22 cellular contexts compared by ENCODE assay signal in the genomic region with DNA sequence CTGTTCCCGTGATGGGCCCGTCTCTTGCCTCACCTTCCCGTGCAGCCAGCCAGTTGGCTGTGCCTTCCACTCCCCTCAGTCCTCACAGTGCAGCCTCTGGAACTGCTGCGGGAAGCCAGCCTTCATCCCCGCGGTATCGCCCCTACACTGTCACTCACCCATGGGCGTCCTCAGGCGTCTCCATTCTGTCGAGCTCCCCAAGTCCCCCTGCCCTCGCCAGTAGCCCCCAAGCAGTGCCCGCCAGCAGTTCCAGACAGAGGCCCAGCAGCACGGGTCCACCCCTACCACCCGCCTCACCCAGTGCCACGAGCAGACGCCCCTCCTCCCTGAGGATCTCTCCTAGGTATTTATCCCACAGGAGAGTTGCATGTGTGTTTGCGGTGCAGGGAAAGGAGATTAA.
DNase-seq lines count a peak whose midpoint lies in the region; ATAC-seq and TF ChIP-seq lines count a peak whose summit lies in the region.
"Had no signal": no experiment of that assay in that cellular context is flagged by ENCODE, and none has a peak within 500 bp of the region (broad histone marks: within the 10 kb centered on the region; RNA-seq: fewer than 3 reads in every experiment).

No MANE protein-coding gene starts in this region.

- H3K9me3 ChIP-seq in HUES6 (ENCODE audit: control insufficient read depth, insufficient read depth, low read depth, low read length) (no peaks in the 10 kb centered on the region), endodermal cell (ENCODE audit: control insufficient read depth, low read length) (no peaks in the 10 kb centered on the region), mesenchymal stem cell (ENCODE audit: control insufficient read depth, low read length) (no peaks in the 10 kb centered on the region)
- H3K9me3 ChIP-seq: BLaER1 treated with 17β-estradiol and CSF1 and Interleukin-3, amounts not matched to agents 10 nM and 100 nM; esophagus muscularis mucosa; SK-N-SH had no signal

- no peak overlapping the region for H3K9ac ChIP-seq in HUES6 (ENCODE audit: low read length)
- H3K9ac ChIP-seq in endodermal cell (ENCODE audit: extremely low read depth, low read length, poor library complexity, severe bottlenecking), result no peak overlapping the region
- no peak overlapping the region for H3K9ac ChIP-seq in mesenchymal stem cell (ENCODE audit: low read length)
- H3K9ac ChIP-seq: BLaER1 treated with 17β-estradiol and CSF1 and Interleukin-3, amounts not matched to agents 10 nM and 100 nM; SK-N-SH had no signal

- DNase-seq in endodermal cell (no peak), mesenchymal stem cell (no peak), activated T-cell treated with anti-CD3 and anti-CD28 coated beads for 4 hours (no peak), OCI-M2 (lab: John Stamatoyannopoulos, UW; ENCODE audit: unreplicated experiment) (no peak)
- DNase-seq in stimulated activated effector memory CD8-positive, alpha-beta T cell treated with anti-CD3 and anti-CD28 coated beads, Interleukin-12 subunit alpha, Interleukin-12 subunit beta, amount 100 ng/mL, for 72 hours (ENCODE audit: low spot score in 2 of 2), result no peak
- DNase-seq in stimulated activated CD4-positive, alpha-beta T cell treated with anti-CD3 and anti-CD28 coated beads, Interleukin-4, amount 100 ng/mL, for 1 hour, result no peak
- DNase-seq: activated CD4-positive, alpha-beta T cell treated with anti-CD3 and anti-CD28 coated beads, Interleukin-2, amount 10 ng/mL, durations not matched to agents 24 days and 14 days; activated CD8-positive, alpha-beta memory T cell treated with anti-CD3 and anti-CD28 coated beads, Interleukin-2, amount 10 ng/mL, durations not matched to agents 7 days and 5 days; activated naive CD4-positive, alpha-beta T cell treated with anti-CD3 and anti-CD28 coated beads, Interleukin-2, amount 50 U/mL, for 16 hours; NCI-H1417; NCI-H510A; NK-92 treated with Interleukin-12 subunit alpha and Interleukin-12 subunit beta, amount 100 ng/mL, for 24 hours; SK-N-SH; stimulated activated CD4-positive, alpha-beta T cell treated with anti-CD3 and anti-CD28 coated beads, Interleukin-2, amount 100 ng/mL, for 48 hours; stimulated activated naive CD8-positive, alpha-beta T cell treated with anti-CD3 and anti-CD28 coated beads, Interleukin-15, Interleukin-2, amounts not matched to agents 100 U/mL and 50 U/mL, for 24 hours; T-helper 2 cell had no signal

- H3K27me3 Mint-ChIP-seq in endodermal cell (ENCODE audit: insufficient read depth), result no peaks in the 10 kb centered on the region
- H3K27me3 Mint-ChIP-seq: activated CD4-positive, alpha-beta T cell treated with anti-CD3 and anti-CD28 coated beads, Interleukin-2, amount 10 ng/mL, durations not matched to agents 24 days and 14 days; activated CD8-positive, alpha-beta memory T cell treated with anti-CD3 and anti-CD28 coated beads, Interleukin-2, amount 10 ng/mL, durations not matched to agents 7 days and 5 days; central memory CD8-positive, alpha-beta T cell had no signal

- H3K36me3 ChIP-seq in HUES6 (ENCODE audit: control insufficient read depth, insufficient read depth, low read length) (peaks cover 65% of the 10 kb centered on the region), endodermal cell (ENCODE audit: control insufficient read depth, insufficient read depth, low read length) (peaks cover 62% of the 10 kb centered on the region), mesenchymal stem cell (ENCODE audit: control insufficient read depth in 1 of 2, insufficient read depth in 2 of 2, low read depth in 1 of 2, low read length in 2 of 2) (peaks cover 21 to 63% of the 10 kb centered on the region in 2 experiments)

- peaks cover 23% of the 10 kb centered on the region for H3K79me1 ChIP-seq in mesenchymal stem cell (replicated peaks; ENCODE audit: low read length, poor library complexity, severe bottlenecking)

- H3K14ac ChIP-seq in mesenchymal stem cell (ENCODE audit: low read length in 2 of 2), result no peak overlapping the region

- H3K4me1 ChIP-seq in HUES6 (ENCODE audit: control insufficient read depth, insufficient read depth, low read length) (no peaks in the 10 kb centered on the region), endodermal cell (ENCODE audit: control insufficient read depth, insufficient read depth, low read length) (no peaks in the 10 kb centered on the region), mesenchymal stem cell (ENCODE audit: control insufficient read depth, insufficient read depth, low read depth, low read length) (peaks cover 6% of the 10 kb centered on the region)

- ATAC-seq in stimulated activated effector memory CD8-positive, alpha-beta T cell treated with anti-CD3 and anti-CD28 coated beads, Interleukin-12 subunit alpha, Interleukin-12 subunit beta, amount 100 ng/mL, for 72 hours, result no peak
- ATAC-seq in HG02642 (IDR thresholded peaks at IDR 0.05; ENCODE audit: poor library complexity, unreplicated experiment), result no peak
- ATAC-seq: activated CD8-positive, alpha-beta memory T cell treated with anti-CD3 and anti-CD28 coated beads, Interleukin-2, amount 10 ng/mL, durations not matched to agents 7 days and 5 days; stimulated activated naive CD8-positive, alpha-beta T cell treated with anti-CD3 and anti-CD28 coated beads, Interleukin-15, Interleukin-2, amounts not matched to agents 100 U/mL and 50 U/mL, for 24 hours had no signal

- H3K18ac ChIP-seq in mesenchymal stem cell (ENCODE audit: low read depth in 1 of 2, low read length in 2 of 2), result no peak overlapping the region

- H2AK5ac ChIP-seq in mesenchymal stem cell (ENCODE audit: low read length, severe bottlenecking), result no peak overlapping the region

- H3K4me3 ChIP-seq in HUES6 (ENCODE audit: low read depth, low read length) (no peak overlapping the region), endodermal cell (ENCODE audit: low read length) (no peak overlapping the region), mesenchymal stem cell (ENCODE audit: insufficient read depth in 1 of 2, low read depth in 1 of 2, low read length in 2 of 2) (no peak overlapping the region)
- H3K4me3 ChIP-seq: BLaER1 treated with 17β-estradiol and CSF1 and Interleukin-3, amounts not matched to agents 10 nM and 100 nM; esophagus muscularis mucosa had no signal

- H3K27ac Mint-ChIP-seq in endodermal cell, result peak overlapping the region; percentile 31
- H3K27ac Mint-ChIP-seq in stimulated activated effector memory CD8-positive, alpha-beta T cell treated with anti-CD3 and anti-CD28 coated beads, Interleukin-12 subunit alpha, Interleukin-12 subunit beta, amount 100 ng/mL, for 72 hours, result peak overlapping the region; percentile 38
- H3K27ac Mint-ChIP-seq: activated CD4-positive, alpha-beta T cell treated with anti-CD3 and anti-CD28 coated beads, Interleukin-2, amount 10 ng/mL, durations not matched to agents 24 days and 14 days; activated CD8-positive, alpha-beta memory T cell treated with anti-CD3 and anti-CD28 coated beads, Interleukin-2, amount 10 ng/mL, durations not matched to agents 7 days and 5 days; activated T-helper 1 cell treated with anti-CD3 and anti-CD28 coated beads, Interleukin-12 subunit alpha, Interleukin-12 subunit beta, Interleukin-2, Interleukin-4 antibody, amounts not matched to agents 30 ng/mL and 10 ng/mL and 1 ng/mL, durations not matched to agents 14 hours and 24 hours and 36 hours had no signal

- H3K27me3 ChIP-seq in HUES6 (ENCODE audit: control insufficient read depth, insufficient read depth, low read length), result no peaks in the 10 kb centered on the region
- no peaks in the 10 kb centered on the region for H3K27me3 ChIP-seq in endodermal cell (ENCODE audit: control insufficient read depth, insufficient read depth, low read length, poor library complexity, severe bottlenecking)
- no peaks in the 10 kb centered on the region for H3K27me3 ChIP-seq in mesenchymal stem cell (ENCODE audit: control insufficient read depth in 1 of 2, insufficient read depth in 1 of 2, low read length in 2 of 2)
- H3K27me3 ChIP-seq: BLaER1 treated with 17β-estradiol and CSF1 and Interleukin-3, amounts not matched to agents 10 nM and 100 nM; esophagus muscularis mucosa had no signal

- H2AFZ ChIP-seq in mesenchymal stem cell (ENCODE audit: low read depth, low read length), result no peak overlapping the region

- no peaks in the 10 kb centered on the region for H3K9me3 Mint-ChIP-seq in endodermal cell
- H3K9me3 Mint-ChIP-seq in stimulated activated effector memory CD8-positive, alpha-beta T cell treated with anti-CD3 and anti-CD28 coated beads, Interleukin-12 subunit alpha, Interleukin-12 subunit beta, amount 100 ng/mL, for 72 hours, result no peaks in the 10 kb centered on the region
- H3K9me3 Mint-ChIP-seq: activated CD4-positive, alpha-beta T cell treated with anti-CD3 and anti-CD28 coated beads, Interleukin-2, amount 10 ng/mL, durations not matched to agents 24 days and 14 days; activated T-helper 1 cell treated with anti-CD3 and anti-CD28 coated beads, Interleukin-12 subunit alpha, Interleukin-12 subunit beta, Interleukin-2, Interleukin-4 antibody, amounts not matched to agents 30 ng/mL and 10 ng/mL and 1 ng/mL, durations not matched to agents 14 hours and 24 hours and 36 hours; central memory CD8-positive, alpha-beta T cell had no signal

- H3K4me3 Mint-ChIP-seq in endodermal cell, result no peak overlapping the region
- H3K4me3 Mint-ChIP-seq in stimulated activated effector memory CD8-positive, alpha-beta T cell treated with anti-CD3 and anti-CD28 coated beads, Interleukin-12 subunit alpha, Interleukin-12 subunit beta, amount 100 ng/mL, for 72 hours, result no peak overlapping the region
- H3K4me3 Mint-ChIP-seq: activated CD4-positive, alpha-beta T cell treated with anti-CD3 and anti-CD28 coated beads, Interleukin-2, amount 10 ng/mL, durations not matched to agents 24 days and 14 days; activated CD8-positive, alpha-beta memory T cell treated with anti-CD3 and anti-CD28 coated beads, Interleukin-2, amount 10 ng/mL, durations not matched to agents 7 days and 5 days; activated T-helper 1 cell treated with anti-CD3 and anti-CD28 coated beads, Interleukin-12 subunit alpha, Interleukin-12 subunit beta, Interleukin-2, Interleukin-4 antibody, amounts not matched to agents 30 ng/mL and 10 ng/mL and 1 ng/mL, durations not matched to agents 14 hours and 24 hours and 36 hours; central memory CD8-positive, alpha-beta T cell had no signal

- H2BK12ac ChIP-seq in mesenchymal stem cell (ENCODE audit: low read length in 2 of 2), result peak overlapping the region in 1 of 2 experiments; percentile 0

- 0 out of 2 replicates have a peak overlapping the region, but pooled peaks have one; percentile 59 for H3K27ac ChIP-seq in HUES6 (ENCODE audit: low read depth, low read length)
- H3K27ac ChIP-seq in endodermal cell (ENCODE audit: low read depth, low read length), result no peak overlapping the region
- H3K27ac ChIP-seq in mesenchymal stem cell (ENCODE audit: low read length, poor library complexity, severe bottlenecking), result no peak overlapping the region
- H3K27ac ChIP-seq: BLaER1 treated with 17β-estradiol and CSF1 and Interleukin-3, amounts not matched to agents 10 nM and 100 nM had no signal

- peak overlapping the region; percentile 31 for H4K8ac ChIP-seq in mesenchymal stem cell (ENCODE audit: low read length)

- no peak overlapping the region for H3K4me2 ChIP-seq in mesenchymal stem cell (ENCODE audit: low read length, poor library complexity, severe bottlenecking)
- H3K4me2 ChIP-seq: BLaER1 treated with 17β-estradiol and CSF1 and Interleukin-3, amounts not matched to agents 10 nM and 100 nM; SK-N-SH had no signal

- peaks cover 2% of the 10 kb centered on the region for H3K4me1 Mint-ChIP-seq in endodermal cell
- H3K4me1 Mint-ChIP-seq in stimulated activated effector memory CD8-positive, alpha-beta T cell treated with anti-CD3 and anti-CD28 coated beads, Interleukin-12 subunit alpha, Interleukin-12 subunit beta, amount 100 ng/mL, for 72 hours, result peaks cover 2% of the 10 kb centered on the region
- H3K4me1 Mint-ChIP-seq: activated CD4-positive, alpha-beta T cell treated with anti-CD3 and anti-CD28 coated beads, Interleukin-2, amount 10 ng/mL, durations not matched to agents 24 days and 14 days; activated CD8-positive, alpha-beta memory T cell treated with anti-CD3 and anti-CD28 coated beads, Interleukin-2, amount 10 ng/mL, durations not matched to agents 7 days and 5 days; central memory CD8-positive, alpha-beta T cell had no signal

- no peak overlapping the region for H3K4ac ChIP-seq in mesenchymal stem cell (ENCODE audit: low read depth in 1 of 2, low read length in 2 of 2)

- no peak overlapping the region for H2BK5ac ChIP-seq in mesenchymal stem cell (ENCODE audit: low read depth, low read length, poor library complexity, severe bottlenecking)

- H3K23ac ChIP-seq in mesenchymal stem cell (ENCODE audit: low read length in 2 of 2), result no peak overlapping the region

- H2BK15ac ChIP-seq in mesenchymal stem cell (ENCODE audit: low read depth, poor library complexity, severe bottlenecking), result no peak overlapping the region

- H3K36me3 Mint-ChIP-seq in endodermal cell (ENCODE audit: low read depth), result peaks cover 68% of the 10 kb centered on the region
- peaks cover 97% of the 10 kb centered on the region for H3K36me3 Mint-ChIP-seq in stimulated activated effector memory CD8-positive, alpha-beta T cell treated with anti-CD3 and anti-CD28 coated beads, Interleukin-12 subunit alpha, Interleukin-12 subunit beta, amount 100 ng/mL, for 72 hours

- 92 to 94% methylated on average over 10 to 17 of the region's 17 CpGs for WGBS in endodermal cell (ENCODE audit: insufficient coverage in 1 of 2, insufficient read length in 1 of 2), 2 experiments
- 98% methylated on average over 17 of the region's 17 CpGs for WGBS in mesenchymal stem cell

- TF ChIP-seq CTCF in endodermal cell (conservative IDR thresholded peaks at IDR 0.05), result no peak

- H4K91ac ChIP-seq in mesenchymal stem cell (ENCODE audit: low read length), result no peak overlapping the region

- H2BK120ac ChIP-seq in mesenchymal stem cell (ENCODE audit: low read depth, low read length), result no peak overlapping the region
